ENCODE assay signal across 21 cellular contexts in the genomic region with DNA sequence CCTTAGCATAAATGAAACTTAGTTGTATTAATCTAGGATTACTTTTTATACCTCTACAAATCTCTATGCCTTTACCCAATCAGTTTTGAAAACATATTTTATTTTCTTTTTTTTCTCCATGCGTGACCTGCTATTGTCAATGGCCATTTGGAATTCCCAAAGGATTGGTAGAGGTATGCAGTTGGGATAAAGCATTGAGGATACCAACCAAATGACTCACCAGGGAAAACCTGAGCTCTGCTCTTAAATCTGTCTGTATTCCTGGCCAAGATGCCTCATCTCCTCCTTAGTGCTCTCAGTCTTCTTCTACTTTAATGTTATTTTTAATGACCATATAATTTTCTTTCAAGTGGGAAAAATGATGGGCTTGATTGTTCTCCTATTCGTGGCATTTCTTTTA.
A peak's percentile ranks its signal among the peaks of the same experiment; 100 is the strongest.
DNase-seq lines count a peak whose midpoint lies in the region; ATAC-seq and TF ChIP-seq lines count a peak whose summit lies in the region.
"Had no signal": no experiment of that assay in that cellular context is flagged by ENCODE, and none has a peak within 500 bp of the region (broad histone marks: within the 10 kb centered on the region; RNA-seq: fewer than 3 reads in every experiment).

No MANE protein-coding gene starts in this region.

- no peaks in the 10 kb centered on the region for H3K9me3 Mint-ChIP-seq in CD4-positive, alpha-beta T cell
- H3K9me3 Mint-ChIP-seq in Calu3 (ENCODE audit: low read depth, unreplicated experiment): no peaks in the 10 kb centered on the region
- H3K9me3 Mint-ChIP-seq: activated naive CD4-positive, alpha-beta T cell treated with anti-CD3 and anti-CD28 coated beads, Interleukin-2, amount 50 U/mL, for 24 hours; stimulated activated memory B cell treated with anti-CD40 and anti-IgM and Interleukin-4, amounts not matched to agents 10 μg/mL and 1 μg/mL and 100 μg/mL, for 72 hours; T-helper 1 cell treated with Interleukin-12 subunit alpha and Interleukin-12 subunit beta and Interleukin-4 antibody, amounts not matched to agents 30 μg/mL and 1 μg/mL, for 36 hours had no signal

- no peaks in the 10 kb centered on the region for H3K4me1 Mint-ChIP-seq in CD4-positive, alpha-beta T cell (ENCODE audit: low read depth)
- H3K4me1 Mint-ChIP-seq in Calu3 (ENCODE audit: low read depth, unreplicated experiment): peaks cover 28% of the 10 kb centered on the region
- H3K4me1 Mint-ChIP-seq: activated naive CD4-positive, alpha-beta T cell treated with anti-CD3 and anti-CD28 coated beads, Interleukin-2, amount 50 U/mL, for 24 hours; B cell had no signal

- 100% methylated on average over 1 of the region's 2 CpGs for WGBS in HUES64

- H3K27me3 Mint-ChIP-seq in CD4-positive, alpha-beta T cell: peaks cover 9% of the 10 kb centered on the region
- no peaks in the 10 kb centered on the region for H3K27me3 Mint-ChIP-seq in Calu3 (ENCODE audit: unreplicated experiment)
- H3K27me3 Mint-ChIP-seq: activated naive CD4-positive, alpha-beta T cell treated with anti-CD3 and anti-CD28 coated beads, Interleukin-2, amount 50 U/mL, for 24 hours; B cell; stimulated activated memory B cell treated with anti-CD40 and anti-IgM and Interleukin-4, amounts not matched to agents 10 μg/mL and 1 μg/mL and 100 μg/mL, for 72 hours had no signal

- peaks cover 33% of the 10 kb centered on the region for H3K4me1 ChIP-seq in HUES64 (ENCODE audit: insufficient read depth, low read length)

- DNase-seq in Caki2 (ENCODE audit: low read depth): peak; percentile 41
- peak; percentile 1 for DNase-seq in astrocyte of the cerebellum (ENCODE audit: low read depth)
- peak; percentile 7 for DNase-seq in iris pigment epithelial cell (ENCODE audit: low read depth)
- DNase-seq in NCI-H524 treated with DMSO at 0.1 percent for 48 hours (lab: John Stamatoyannopoulos, UW): no peak
- DNase-seq in CD4-positive, alpha-beta T cell: no peak
- DNase-seq in Calu3: no peak
- DNase-seq in NCI-H345 (lab: John Stamatoyannopoulos, UW): no peak
- DNase-seq: activated CD8-positive, alpha-beta memory T cell treated with anti-CD3 and anti-CD28 coated beads, Interleukin-2, amount 50 U/mL, for 4 hours; effector memory CD4-positive, alpha-beta T cell; GOT3; NCI-H1694; NCI-H526; nucleus accumbens; RPMI8226 had no signal

- H3K4me3 Mint-ChIP-seq in CD4-positive, alpha-beta T cell: no peak overlapping the region
- no peak overlapping the region for H3K4me3 Mint-ChIP-seq in Calu3 (ENCODE audit: low read depth, unreplicated experiment)
- H3K4me3 Mint-ChIP-seq: activated naive CD4-positive, alpha-beta T cell treated with anti-CD3 and anti-CD28 coated beads, Interleukin-2, amount 50 U/mL, for 24 hours; B cell; stimulated activated memory B cell treated with anti-CD40 and anti-IgM and Interleukin-4, amounts not matched to agents 10 μg/mL and 1 μg/mL and 100 μg/mL, for 72 hours; T-helper 1 cell treated with Interleukin-12 subunit alpha and Interleukin-12 subunit beta and Interleukin-4 antibody, amounts not matched to agents 30 μg/mL and 1 μg/mL, for 36 hours had no signal

- H3K27ac ChIP-seq in HUES64 (ENCODE audit: low read depth, low read length): peak overlapping the region; percentile 45; the same call in 1 of the 2 replicates
- H3K27ac ChIP-seq in CD4-positive, alpha-beta T cell (ENCODE audit: low read depth, low read length): no peak overlapping the region
- H3K27ac ChIP-seq: KMS-11 had no signal

- no peaks in the 10 kb centered on the region for H3K36me3 Mint-ChIP-seq in CD4-positive, alpha-beta T cell (ENCODE audit: low read depth)
- H3K36me3 Mint-ChIP-seq in Calu3 (ENCODE audit: insufficient read depth, unreplicated experiment): peaks cover 22% of the 10 kb centered on the region
- H3K36me3 Mint-ChIP-seq: activated naive CD4-positive, alpha-beta T cell treated with anti-CD3 and anti-CD28 coated beads, Interleukin-2, amount 50 U/mL, for 24 hours; stimulated activated memory B cell treated with anti-CD40 and anti-IgM and Interleukin-4, amounts not matched to agents 10 μg/mL and 1 μg/mL and 100 μg/mL, for 72 hours had no signal

- TF ChIP-seq CTCF in astrocyte of the cerebellum (IDR thresholded peaks at IDR 0.05; ENCODE audit: low read depth, low read length, missing control alignments) (no peak), Calu3 (IDR thresholded peaks at IDR 0.05; ENCODE audit: unreplicated experiment) (no peak)
- TF ChIP-seq CTCF in CD4-positive, alpha-beta T cell (IDR thresholded peaks at IDR 0.05): no peak

- CTCF ChIA-PET in CD4-positive, alpha-beta T cell (lab: Charles Lee): no interaction called here
- CTCF ChIA-PET in Calu3 (lab: Charles Lee): no interaction called here

- H3K27me3 ChIP-seq in HUES64 (ENCODE audit: insufficient read depth, low read length): no peaks in the 10 kb centered on the region
- no peaks in the 10 kb centered on the region for H3K27me3 ChIP-seq in CD4-positive, alpha-beta T cell (ENCODE audit: control insufficient read depth, insufficient read depth, low read length)

- H3K36me3 ChIP-seq in HUES64 (ENCODE audit: insufficient read depth, low read length): no peaks in the 10 kb centered on the region

- H3K9me3 ChIP-seq in HUES64 (ENCODE audit: insufficient read depth, low read depth, low read length): no peaks in the 10 kb centered on the region
- H3K9me3 ChIP-seq in CD4-positive, alpha-beta T cell (ENCODE audit: control insufficient read depth, low read length): no peaks in the 10 kb centered on the region

- POLR2A ChIA-PET in CD4-positive, alpha-beta T cell (lab: Charles Lee): no interaction called here

- in situ Hi-C loops in Caki2 (cut with HindIII; ENCODE audit: low pct_unique_long_range_greater_than_20kb, low sequenced_read_pairs): no loop called here
- in situ Hi-C loops in astrocyte of the cerebellum (cut with HindIII; ENCODE audit: low sequenced_read_pairs): no loop called here

- H3K9ac ChIP-seq in HUES64 (ENCODE audit: low read depth, low read length): no peak overlapping the region; the same call in 1 of the 2 replicates
- H3K9ac ChIP-seq: KMS-11 had no signal

- H3K27ac Mint-ChIP-seq in CD4-positive, alpha-beta T cell: no peak overlapping the region
- no peak overlapping the region for H3K27ac Mint-ChIP-seq in Calu3 (ENCODE audit: unreplicated experiment)
- H3K27ac Mint-ChIP-seq: activated naive CD4-positive, alpha-beta T cell treated with anti-CD3 and anti-CD28 coated beads, Interleukin-2, amount 50 U/mL, for 24 hours; B cell; stimulated activated memory B cell treated with anti-CD40 and anti-IgM and Interleukin-4, amounts not matched to agents 10 μg/mL and 1 μg/mL and 100 μg/mL, for 72 hours; T-helper 1 cell treated with Interleukin-12 subunit alpha and Interleukin-12 subunit beta and Interleukin-4 antibody, amounts not matched to agents 30 μg/mL and 1 μg/mL, for 36 hours had no signal

- no peak for ATAC-seq in CD4-positive, alpha-beta T cell (ENCODE audit: poor library complexity)
- ATAC-seq: activated CD4-positive, CD25-positive, alpha-beta regulatory T cell treated with anti-CD3 and anti-CD28 coated beads, Interleukin-2, amount 50 U/mL, for 24 hours; stimulated activated memory B cell treated with anti-CD40 and anti-IgM and Interleukin-4, amounts not matched to agents 10 μg/mL and 1 μg/mL and 100 μg/mL, for 72 hours had no signal

- H3K4me3 ChIP-seq in HUES64 (ENCODE audit: low read length) (no peak overlapping the region), astrocyte of the cerebellum (ENCODE audit: low read depth, low read length) (no peak overlapping the region)

- intact Hi-C loops in CD4-positive, alpha-beta T cell (cut with DNase I, micrococcal nuclease): no loop called here
- intact Hi-C loops in Calu3 (cut with micrococcal nuclease; ENCODE audit: unreplicated experiment): no loop called here

- BruUV-seq in Calu3 (replicated peaks; lab: Mats Ljungman, UMichigan): no TSS peak

Comparison
In these comparisons a context has a peak if more than half of its experiments do, and no peak if none do; other contexts are left out.
1. DNase-seq: peak in Caki2 (single experiment), astrocyte of the cerebellum (single experiment) and iris pigment epithelial cell (single experiment); none in NCI-H524 treated with DMSO at 0.1 percent for 48 hours (single experiment), CD4-positive, alpha-beta T cell (0 of 10), Calu3 (single experiment) and NCI-H345 (single experiment).